1 cellular context compared by ENCODE assay signal in genomic region chr1:15272009-15272781, GRCh38.
TF ChIP-seq lines count a peak whose summit lies in the region.

No MANE protein-coding gene starts in this region.

TF ChIP-seq in HepG2, 621 proteins besides CTCF, POLR2A, EP300 and RAD21 (continued from another document and continues in another):
- TF ChIP-seq, protein P1, sequence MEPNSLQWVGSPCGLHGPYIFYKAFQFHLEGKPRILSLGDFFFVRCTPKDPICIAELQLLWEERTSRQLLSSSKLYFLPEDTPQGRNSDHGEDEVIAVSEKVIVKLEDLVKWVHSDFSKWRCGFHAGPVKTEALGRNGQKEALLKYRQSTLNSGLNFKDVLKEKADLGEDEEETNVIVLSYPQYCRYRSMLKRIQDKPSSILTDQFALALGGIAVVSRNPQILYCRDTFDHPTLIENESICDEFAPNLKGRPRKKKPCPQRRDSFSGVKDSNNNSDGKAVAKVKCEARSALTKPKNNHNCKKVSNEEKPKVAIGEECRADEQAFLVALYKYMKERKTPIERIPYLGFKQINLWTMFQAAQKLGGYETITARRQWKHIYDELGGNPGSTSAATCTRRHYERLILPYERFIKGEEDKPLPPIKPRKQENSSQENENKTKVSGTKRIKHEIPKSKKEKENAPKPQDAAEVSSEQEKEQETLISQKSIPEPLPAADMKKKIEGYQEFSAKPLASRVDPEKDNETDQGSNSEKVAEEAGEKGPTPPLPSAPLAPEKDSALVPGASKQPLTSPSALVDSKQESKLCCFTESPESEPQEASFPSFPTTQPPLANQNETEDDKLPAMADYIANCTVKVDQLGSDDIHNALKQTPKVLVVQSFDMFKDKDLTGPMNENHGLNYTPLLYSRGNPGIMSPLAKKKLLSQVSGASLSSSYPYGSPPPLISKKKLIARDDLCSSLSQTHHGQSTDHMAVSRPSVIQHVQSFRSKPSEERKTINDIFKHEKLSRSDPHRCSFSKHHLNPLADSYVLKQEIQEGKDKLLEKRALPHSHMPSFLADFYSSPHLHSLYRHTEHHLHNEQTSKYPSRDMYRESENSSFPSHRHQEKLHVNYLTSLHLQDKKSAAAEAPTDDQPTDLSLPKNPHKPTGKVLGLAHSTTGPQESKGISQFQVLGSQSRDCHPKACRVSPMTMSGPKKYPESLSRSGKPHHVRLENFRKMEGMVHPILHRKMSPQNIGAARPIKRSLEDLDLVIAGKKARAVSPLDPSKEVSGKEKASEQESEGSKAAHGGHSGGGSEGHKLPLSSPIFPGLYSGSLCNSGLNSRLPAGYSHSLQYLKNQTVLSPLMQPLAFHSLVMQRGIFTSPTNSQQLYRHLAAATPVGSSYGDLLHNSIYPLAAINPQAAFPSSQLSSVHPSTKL (CRISPR knock-in tag; IDR thresholded peaks at IDR 0.05) = peak; percentile 61
- TF ChIP-seq, protein P2, sequence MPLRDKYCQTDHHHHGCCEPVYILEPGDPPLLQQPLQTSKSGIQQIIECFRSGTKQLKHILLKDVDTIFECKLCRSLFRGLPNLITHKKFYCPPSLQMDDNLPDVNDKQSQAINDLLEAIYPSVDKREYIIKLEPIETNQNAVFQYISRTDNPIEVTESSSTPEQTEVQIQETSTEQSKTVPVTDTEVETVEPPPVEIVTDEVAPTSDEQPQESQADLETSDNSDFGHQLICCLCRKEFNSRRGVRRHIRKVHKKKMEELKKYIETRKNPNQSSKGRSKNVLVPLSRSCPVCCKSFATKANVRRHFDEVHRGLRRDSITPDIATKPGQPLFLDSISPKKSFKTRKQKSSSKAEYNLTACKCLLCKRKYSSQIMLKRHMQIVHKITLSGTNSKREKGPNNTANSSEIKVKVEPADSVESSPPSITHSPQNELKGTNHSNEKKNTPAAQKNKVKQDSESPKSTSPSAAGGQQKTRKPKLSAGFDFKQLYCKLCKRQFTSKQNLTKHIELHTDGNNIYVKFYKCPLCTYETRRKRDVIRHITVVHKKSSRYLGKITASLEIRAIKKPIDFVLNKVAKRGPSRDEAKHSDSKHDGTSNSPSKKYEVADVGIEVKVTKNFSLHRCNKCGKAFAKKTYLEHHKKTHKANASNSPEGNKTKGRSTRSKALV (CRISPR knock-in tag; IDR thresholded peaks at IDR 0.05) = peak; percentile 43
- no peak for TF ChIP-seq ZNF383 (CRISPR knock-in tag; IDR thresholded peaks at IDR 0.05; ENCODE audit: borderline replicate concordance)
- TF ChIP-seq, protein P3, sequence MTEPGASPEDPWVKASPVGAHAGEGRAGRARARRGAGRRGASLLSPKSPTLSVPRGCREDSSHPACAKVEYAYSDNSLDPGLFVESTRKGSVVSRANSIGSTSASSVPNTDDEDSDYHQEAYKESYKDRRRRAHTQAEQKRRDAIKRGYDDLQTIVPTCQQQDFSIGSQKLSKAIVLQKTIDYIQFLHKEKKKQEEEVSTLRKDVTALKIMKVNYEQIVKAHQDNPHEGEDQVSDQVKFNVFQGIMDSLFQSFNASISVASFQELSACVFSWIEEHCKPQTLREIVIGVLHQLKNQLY (CRISPR knock-in tag; IDR thresholded peaks at IDR 0.05) = peak; percentile 65; the same call in 1 of the 2 replicates
- no peak for TF ChIP-seq NFIB (CRISPR knock-in tag; IDR thresholded peaks at IDR 0.05; ENCODE audit: borderline replicate concordance)
- no peak for TF ChIP-seq ZNF75D (CRISPR knock-in tag; IDR thresholded peaks at IDR 0.05; ENCODE audit: borderline replicate concordance)
- no peak for TF ChIP-seq MED8 (CRISPR knock-in tag; IDR thresholded peaks at IDR 0.05; ENCODE audit: insufficient replicate concordance)
- TF ChIP-seq ZBTB7A (CRISPR knock-in tag; IDR thresholded peaks at IDR 0.05) = peak; percentile 54; the same call in 1 of the 2 replicates
- no peak for TF ChIP-seq NCOA5 (CRISPR knock-in tag; IDR thresholded peaks at IDR 0.05)
- no peak for TF ChIP-seq ZNF878 (CRISPR knock-in tag; IDR thresholded peaks at IDR 0.05)
- no peak for TF ChIP-seq ELF4 (CRISPR knock-in tag; IDR thresholded peaks at IDR 0.05; ENCODE audit: borderline replicate concordance)
- TF ChIP-seq ZNF484 (CRISPR knock-in tag; IDR thresholded peaks at IDR 0.05; ENCODE audit: borderline replicate concordance, low read depth) = no peak
- TF ChIP-seq ZNF317 (CRISPR knock-in tag; IDR thresholded peaks at IDR 0.05) = peak; percentile 66; the same call in 1 of the 2 replicates
- TF ChIP-seq HNF4A (CRISPR knock-in tag; IDR thresholded peaks at IDR 0.05) = no peak
- TF ChIP-seq ZBTB7B (CRISPR knock-in tag; IDR thresholded peaks at IDR 0.05) = 0 out of 2 replicates have a peak, but pooled peaks have one; percentile 34
- TF ChIP-seq ZBTB25 (CRISPR knock-in tag; IDR thresholded peaks at IDR 0.05) = 0 out of 2 replicates have a peak, but pooled peaks have one; percentile 53
- TF ChIP-seq ZNF510 (CRISPR knock-in tag; IDR thresholded peaks at IDR 0.05; ENCODE audit: low read depth) = no peak
- TF ChIP-seq ZNF746 (CRISPR knock-in tag; IDR thresholded peaks at IDR 0.05) = no peak
- TF ChIP-seq SSRP1 (CRISPR knock-in tag; IDR thresholded peaks at IDR 0.05) = no peak
- no peak for TF ChIP-seq SRSF9 (IDR thresholded peaks at IDR 0.05; ENCODE audit: borderline replicate concordance, insufficient read depth, low read depth, low read length, poor library complexity, severe bottlenecking)
- no peak for TF ChIP-seq ZMAT5 (CRISPR knock-in tag; IDR thresholded peaks at IDR 0.05; ENCODE audit: borderline replicate concordance, low read depth)
- no peak for TF ChIP-seq HOXA7 (CRISPR knock-in tag; IDR thresholded peaks at IDR 0.05)
- TF ChIP-seq, protein P4, sequence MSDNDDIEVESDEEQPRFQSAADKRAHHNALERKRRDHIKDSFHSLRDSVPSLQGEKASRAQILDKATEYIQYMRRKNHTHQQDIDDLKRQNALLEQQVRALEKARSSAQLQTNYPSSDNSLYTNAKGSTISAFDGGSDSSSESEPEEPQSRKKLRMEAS (IDR thresholded peaks at IDR 0.05) = peak; percentile 60
- TF ChIP-seq ZBTB2 (CRISPR knock-in tag; IDR thresholded peaks at IDR 0.05; ENCODE audit: low read depth) = no peak
- TF ChIP-seq CBX1 (IDR thresholded peaks at IDR 0.05; ENCODE audit: low read depth) = no peak
- TF ChIP-seq, protein P5, sequence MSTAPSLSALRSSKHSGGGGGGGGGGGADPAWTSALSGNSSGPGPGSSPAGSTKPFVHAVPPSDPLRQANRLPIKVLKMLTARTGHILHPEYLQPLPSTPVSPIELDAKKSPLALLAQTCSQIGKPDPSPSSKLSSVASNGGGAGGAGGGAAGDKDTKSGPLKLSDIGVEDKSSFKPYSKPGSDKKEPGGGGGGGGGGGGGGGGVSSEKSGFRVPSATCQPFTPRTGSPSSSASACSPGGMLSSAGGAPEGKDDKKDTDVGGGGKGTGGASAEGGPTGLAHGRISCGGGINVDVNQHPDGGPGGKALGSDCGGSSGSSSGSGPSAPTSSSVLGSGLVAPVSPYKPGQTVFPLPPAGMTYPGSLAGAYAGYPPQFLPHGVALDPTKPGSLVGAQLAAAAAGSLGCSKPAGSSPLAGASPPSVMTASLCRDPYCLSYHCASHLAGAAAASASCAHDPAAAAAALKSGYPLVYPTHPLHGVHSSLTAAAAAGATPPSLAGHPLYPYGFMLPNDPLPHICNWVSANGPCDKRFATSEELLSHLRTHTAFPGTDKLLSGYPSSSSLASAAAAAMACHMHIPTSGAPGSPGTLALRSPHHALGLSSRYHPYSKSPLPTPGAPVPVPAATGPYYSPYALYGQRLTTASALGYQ (CRISPR knock-in tag; IDR thresholded peaks at IDR 0.05) = no peak
- TF ChIP-seq RBM22 (optimal IDR thresholded peaks at IDR 0.05; ENCODE audit: low read length) = no peak
- TF ChIP-seq ZSCAN25 (CRISPR knock-in tag; IDR thresholded peaks at IDR 0.05) = no peak
- TF ChIP-seq ZNF597 (CRISPR knock-in tag; IDR thresholded peaks at IDR 0.05) = no peak
- TF ChIP-seq YEATS2 (CRISPR knock-in tag; IDR thresholded peaks at IDR 0.05; ENCODE audit: borderline replicate concordance) = no peak
- no peak for TF ChIP-seq ESRRA (CRISPR knock-in tag; IDR thresholded peaks at IDR 0.05; ENCODE audit: low read depth)
- no peak for TF ChIP-seq ZNF251 (CRISPR knock-in tag; IDR thresholded peaks at IDR 0.05)
- no peak for TF ChIP-seq ZNF530 (CRISPR knock-in tag; IDR thresholded peaks at IDR 0.05; ENCODE audit: low read depth)
- TF ChIP-seq ZFP41 (CRISPR knock-in tag; IDR thresholded peaks at IDR 0.05; ENCODE audit: borderline replicate concordance) = no peak
- no peak for TF ChIP-seq POGK (CRISPR knock-in tag; conservative IDR thresholded peaks at IDR 0.05)
- no peak for TF ChIP-seq TRIM24 (CRISPR knock-in tag; IDR thresholded peaks at IDR 0.05)
- no peak for TF ChIP-seq NR2F1 (CRISPR knock-in tag; IDR thresholded peaks at IDR 0.05)
- TF ChIP-seq SUZ12 (IDR thresholded peaks at IDR 0.05; ENCODE audit: low read depth, low read length) = no peak
- TF ChIP-seq, protein P6, sequence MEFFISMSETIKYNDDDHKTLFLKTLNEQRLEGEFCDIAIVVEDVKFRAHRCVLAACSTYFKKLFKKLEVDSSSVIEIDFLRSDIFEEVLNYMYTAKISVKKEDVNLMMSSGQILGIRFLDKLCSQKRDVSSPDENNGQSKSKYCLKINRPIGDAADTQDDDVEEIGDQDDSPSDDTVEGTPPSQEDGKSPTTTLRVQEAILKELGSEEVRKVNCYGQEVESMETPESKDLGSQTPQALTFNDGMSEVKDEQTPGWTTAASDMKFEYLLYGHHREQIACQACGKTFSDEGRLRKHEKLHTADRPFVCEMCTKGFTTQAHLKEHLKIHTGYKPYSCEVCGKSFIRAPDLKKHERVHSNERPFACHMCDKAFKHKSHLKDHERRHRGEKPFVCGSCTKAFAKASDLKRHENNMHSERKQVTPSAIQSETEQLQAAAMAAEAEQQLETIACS (CRISPR knock-in tag; IDR thresholded peaks at IDR 0.05) = no peak
- no peak; the same call in 1 of the 2 replicates for TF ChIP-seq ZNF12 (CRISPR knock-in tag; IDR thresholded peaks at IDR 0.05)
- TF ChIP-seq ZFP62 (CRISPR knock-in tag; IDR thresholded peaks at IDR 0.05) = no peak
- no peak for TF ChIP-seq GZF1 (CRISPR knock-in tag; IDR thresholded peaks at IDR 0.05)
- no peak for TF ChIP-seq SETDB1 (CRISPR knock-in tag; IDR thresholded peaks at IDR 0.05; ENCODE audit: borderline replicate concordance)
- 0 out of 2 replicates have a peak, but pooled peaks have one; percentile 39 for TF ChIP-seq PITX1 (CRISPR knock-in tag; IDR thresholded peaks at IDR 0.05)
- TF ChIP-seq ZNF558 (CRISPR knock-in tag; IDR thresholded peaks at IDR 0.05; ENCODE audit: borderline replicate concordance) = no peak
- TF ChIP-seq TFE3 (CRISPR knock-in tag; IDR thresholded peaks at IDR 0.05) = no peak; the same call in 1 of the 2 replicates
- TF ChIP-seq ZNF883 (CRISPR knock-in tag; IDR thresholded peaks at IDR 0.05; ENCODE audit: not compliant biosample characterization) = no peak
- TF ChIP-seq HDAC6 (IDR thresholded peaks at IDR 0.05; ENCODE audit: low read depth, low read length) = no peak
- TF ChIP-seq KDM6A (CRISPR knock-in tag; IDR thresholded peaks at IDR 0.05; ENCODE audit: low read depth) = no peak
